Comparison of ENCODE assay signal across 2 cellular contexts in genomic region chr1:25068829-25069228, GRCh38.
TF ChIP-seq lines count a peak whose summit lies in the region.

No MANE protein-coding gene starts in this region.

TF ChIP-seq in GM23338, 12 proteins besides CTCF, POLR2A, EP300 and RAD21 (continued from another document):
- TF ChIP-seq, protein P1, sequence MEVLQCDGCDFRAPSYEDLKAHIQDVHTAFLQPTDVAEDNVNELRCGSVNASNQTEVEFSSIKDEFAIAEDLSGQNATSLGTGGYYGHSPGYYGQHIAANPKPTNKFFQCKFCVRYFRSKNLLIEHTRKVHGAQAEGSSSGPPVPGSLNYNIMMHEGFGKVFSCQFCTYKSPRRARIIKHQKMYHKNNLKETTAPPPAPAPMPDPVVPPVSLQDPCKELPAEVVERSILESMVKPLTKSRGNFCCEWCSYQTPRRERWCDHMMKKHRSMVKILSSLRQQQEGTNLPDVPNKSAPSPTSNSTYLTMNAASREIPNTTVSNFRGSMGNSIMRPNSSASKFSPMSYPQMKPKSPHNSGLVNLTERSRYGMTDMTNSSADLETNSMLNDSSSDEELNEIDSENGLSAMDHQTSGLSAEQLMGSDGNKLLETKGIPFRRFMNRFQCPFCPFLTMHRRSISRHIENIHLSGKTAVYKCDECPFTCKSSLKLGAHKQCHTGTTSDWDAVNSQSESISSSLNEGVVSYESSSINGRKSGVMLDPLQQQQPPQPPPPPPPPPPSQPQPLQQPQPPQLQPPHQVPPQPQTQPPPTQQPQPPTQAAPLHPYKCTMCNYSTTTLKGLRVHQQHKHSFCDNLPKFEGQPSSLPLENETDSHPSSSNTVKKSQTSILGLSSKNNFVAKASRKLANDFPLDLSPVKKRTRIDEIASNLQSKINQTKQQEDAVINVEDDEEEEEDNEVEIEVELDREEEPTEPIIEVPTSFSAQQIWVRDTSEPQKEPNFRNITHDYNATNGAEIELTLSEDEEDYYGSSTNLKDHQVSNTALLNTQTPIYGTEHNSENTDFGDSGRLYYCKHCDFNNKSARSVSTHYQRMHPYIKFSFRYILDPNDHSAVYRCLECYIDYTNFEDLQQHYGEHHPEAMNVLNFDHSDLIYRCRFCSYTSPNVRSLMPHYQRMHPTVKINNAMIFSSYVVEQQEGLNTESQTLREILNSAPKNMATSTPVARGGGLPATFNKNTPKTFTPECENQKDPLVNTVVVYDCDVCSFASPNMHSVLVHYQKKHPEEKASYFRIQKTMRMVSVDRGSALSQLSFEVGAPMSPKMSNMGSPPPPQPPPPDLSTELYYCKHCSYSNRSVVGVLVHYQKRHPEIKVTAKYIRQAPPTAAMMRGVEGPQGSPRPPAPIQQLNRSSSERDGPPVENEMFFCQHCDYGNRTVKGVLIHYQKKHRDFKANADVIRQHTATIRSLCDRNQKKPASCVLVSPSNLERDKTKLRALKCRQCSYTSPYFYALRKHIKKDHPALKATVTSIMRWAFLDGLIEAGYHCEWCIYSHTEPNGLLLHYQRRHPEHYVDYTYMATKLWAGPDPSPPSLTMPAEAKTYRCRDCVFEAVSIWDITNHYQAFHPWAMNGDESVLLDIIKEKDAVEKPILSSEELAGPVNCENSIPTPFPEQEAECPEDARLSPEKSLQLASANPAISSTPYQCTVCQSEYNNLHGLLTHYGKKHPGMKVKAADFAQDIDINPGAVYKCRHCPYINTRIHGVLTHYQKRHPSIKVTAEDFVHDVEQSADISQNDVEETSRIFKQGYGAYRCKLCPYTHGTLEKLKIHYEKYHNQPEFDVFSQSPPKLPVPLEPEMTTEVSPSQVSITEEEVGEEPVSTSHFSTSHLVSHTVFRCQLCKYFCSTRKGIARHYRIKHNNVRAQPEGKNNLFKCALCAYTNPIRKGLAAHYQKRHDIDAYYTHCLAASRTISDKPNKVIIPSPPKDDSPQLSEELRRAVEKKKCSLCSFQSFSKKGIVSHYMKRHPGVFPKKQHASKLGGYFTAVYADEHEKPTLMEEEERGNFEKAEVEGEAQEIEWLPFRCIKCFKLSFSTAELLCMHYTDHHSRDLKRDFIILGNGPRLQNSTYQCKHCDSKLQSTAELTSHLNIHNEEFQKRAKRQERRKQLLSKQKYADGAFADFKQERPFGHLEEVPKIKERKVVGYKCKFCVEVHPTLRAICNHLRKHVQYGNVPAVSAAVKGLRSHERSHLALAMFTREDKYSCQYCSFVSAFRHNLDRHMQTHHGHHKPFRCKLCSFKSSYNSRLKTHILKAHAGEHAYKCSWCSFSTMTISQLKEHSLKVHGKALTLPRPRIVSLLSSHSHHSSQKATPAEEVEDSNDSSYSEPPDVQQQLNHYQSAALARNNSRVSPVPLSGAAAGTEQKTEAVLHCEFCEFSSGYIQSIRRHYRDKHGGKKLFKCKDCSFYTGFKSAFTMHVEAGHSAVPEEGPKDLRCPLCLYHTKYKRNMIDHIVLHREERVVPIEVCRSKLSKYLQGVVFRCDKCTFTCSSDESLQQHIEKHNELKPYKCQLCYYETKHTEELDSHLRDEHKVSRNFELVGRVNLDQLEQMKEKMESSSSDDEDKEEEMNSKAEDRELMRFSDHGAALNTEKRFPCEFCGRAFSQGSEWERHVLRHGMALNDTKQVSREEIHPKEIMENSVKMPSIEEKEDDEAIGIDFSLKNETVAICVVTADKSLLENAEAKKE (CRISPR knock-in tag; IDR thresholded peaks at IDR 0.05): no peak
- no peak for TF ChIP-seq POLR2AphosphoS5 (IDR thresholded peaks at IDR 0.05; ENCODE audit: low read depth)
- no peak for TF ChIP-seq ZNF114 (CRISPR knock-in tag; IDR thresholded peaks at IDR 0.05)
- TF ChIP-seq ZNF331 (CRISPR knock-in tag; IDR thresholded peaks at IDR 0.05; ENCODE audit: low read depth): no peak
- no peak for TF ChIP-seq CREB1 (CRISPR knock-in tag; IDR thresholded peaks at IDR 0.05; ENCODE audit: low read depth)
- TF ChIP-seq ETS1 (IDR thresholded peaks at IDR 0.05): no peak
- TF ChIP-seq, protein P2, sequence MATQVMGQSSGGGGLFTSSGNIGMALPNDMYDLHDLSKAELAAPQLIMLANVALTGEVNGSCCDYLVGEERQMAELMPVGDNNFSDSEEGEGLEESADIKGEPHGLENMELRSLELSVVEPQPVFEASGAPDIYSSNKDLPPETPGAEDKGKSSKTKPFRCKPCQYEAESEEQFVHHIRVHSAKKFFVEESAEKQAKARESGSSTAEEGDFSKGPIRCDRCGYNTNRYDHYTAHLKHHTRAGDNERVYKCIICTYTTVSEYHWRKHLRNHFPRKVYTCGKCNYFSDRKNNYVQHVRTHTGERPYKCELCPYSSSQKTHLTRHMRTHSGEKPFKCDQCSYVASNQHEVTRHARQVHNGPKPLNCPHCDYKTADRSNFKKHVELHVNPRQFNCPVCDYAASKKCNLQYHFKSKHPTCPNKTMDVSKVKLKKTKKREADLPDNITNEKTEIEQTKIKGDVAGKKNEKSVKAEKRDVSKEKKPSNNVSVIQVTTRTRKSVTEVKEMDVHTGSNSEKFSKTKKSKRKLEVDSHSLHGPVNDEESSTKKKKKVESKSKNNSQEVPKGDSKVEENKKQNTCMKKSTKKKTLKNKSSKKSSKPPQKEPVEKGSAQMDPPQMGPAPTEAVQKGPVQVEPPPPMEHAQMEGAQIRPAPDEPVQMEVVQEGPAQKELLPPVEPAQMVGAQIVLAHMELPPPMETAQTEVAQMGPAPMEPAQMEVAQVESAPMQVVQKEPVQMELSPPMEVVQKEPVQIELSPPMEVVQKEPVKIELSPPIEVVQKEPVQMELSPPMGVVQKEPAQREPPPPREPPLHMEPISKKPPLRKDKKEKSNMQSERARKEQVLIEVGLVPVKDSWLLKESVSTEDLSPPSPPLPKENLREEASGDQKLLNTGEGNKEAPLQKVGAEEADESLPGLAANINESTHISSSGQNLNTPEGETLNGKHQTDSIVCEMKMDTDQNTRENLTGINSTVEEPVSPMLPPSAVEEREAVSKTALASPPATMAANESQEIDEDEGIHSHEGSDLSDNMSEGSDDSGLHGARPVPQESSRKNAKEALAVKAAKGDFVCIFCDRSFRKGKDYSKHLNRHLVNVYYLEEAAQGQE (IDR thresholded peaks at IDR 0.05; ENCODE audit: unreplicated experiment): no peak

TF ChIP-seq in WTC11, 78 proteins besides CTCF, POLR2A, EP300 and RAD21 (continued from another document):
- TF ChIP-seq, protein P3, sequence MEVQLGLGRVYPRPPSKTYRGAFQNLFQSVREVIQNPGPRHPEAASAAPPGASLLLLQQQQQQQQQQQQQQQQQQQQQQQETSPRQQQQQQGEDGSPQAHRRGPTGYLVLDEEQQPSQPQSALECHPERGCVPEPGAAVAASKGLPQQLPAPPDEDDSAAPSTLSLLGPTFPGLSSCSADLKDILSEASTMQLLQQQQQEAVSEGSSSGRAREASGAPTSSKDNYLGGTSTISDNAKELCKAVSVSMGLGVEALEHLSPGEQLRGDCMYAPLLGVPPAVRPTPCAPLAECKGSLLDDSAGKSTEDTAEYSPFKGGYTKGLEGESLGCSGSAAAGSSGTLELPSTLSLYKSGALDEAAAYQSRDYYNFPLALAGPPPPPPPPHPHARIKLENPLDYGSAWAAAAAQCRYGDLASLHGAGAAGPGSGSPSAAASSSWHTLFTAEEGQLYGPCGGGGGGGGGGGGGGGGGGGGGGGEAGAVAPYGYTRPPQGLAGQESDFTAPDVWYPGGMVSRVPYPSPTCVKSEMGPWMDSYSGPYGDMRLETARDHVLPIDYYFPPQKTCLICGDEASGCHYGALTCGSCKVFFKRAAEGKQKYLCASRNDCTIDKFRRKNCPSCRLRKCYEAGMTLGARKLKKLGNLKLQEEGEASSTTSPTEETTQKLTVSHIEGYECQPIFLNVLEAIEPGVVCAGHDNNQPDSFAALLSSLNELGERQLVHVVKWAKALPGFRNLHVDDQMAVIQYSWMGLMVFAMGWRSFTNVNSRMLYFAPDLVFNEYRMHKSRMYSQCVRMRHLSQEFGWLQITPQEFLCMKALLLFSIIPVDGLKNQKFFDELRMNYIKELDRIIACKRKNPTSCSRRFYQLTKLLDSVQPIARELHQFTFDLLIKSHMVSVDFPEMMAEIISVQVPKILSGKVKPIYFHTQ (CRISPR knock-in tag; IDR thresholded peaks at IDR 0.05): no peak
- no peak for TF ChIP-seq FOXP1 (CRISPR knock-in tag; IDR thresholded peaks at IDR 0.05; ENCODE audit: borderline replicate concordance)
- TF ChIP-seq TCF7 (CRISPR knock-in tag; IDR thresholded peaks at IDR 0.05; ENCODE audit: low read depth): no peak
- TF ChIP-seq ZNF416 (CRISPR knock-in tag; IDR thresholded peaks at IDR 0.05): no peak
- TF ChIP-seq ARID4B (CRISPR knock-in tag; IDR thresholded peaks at IDR 0.05; ENCODE audit: borderline replicate concordance): no peak
- no peak for TF ChIP-seq CREM (CRISPR knock-in tag; IDR thresholded peaks at IDR 0.05)
- TF ChIP-seq RORB (CRISPR knock-in tag; IDR thresholded peaks at IDR 0.05): no peak
- no peak for TF ChIP-seq ZNF396 (CRISPR knock-in tag; IDR thresholded peaks at IDR 0.05; ENCODE audit: borderline replicate concordance)
- no peak for TF ChIP-seq ZMAT4 (CRISPR knock-in tag; IDR thresholded peaks at IDR 0.05)
- no peak for TF ChIP-seq ELF4 (CRISPR knock-in tag; IDR thresholded peaks at IDR 0.05; ENCODE audit: low read depth)
- TF ChIP-seq, protein P4, sequence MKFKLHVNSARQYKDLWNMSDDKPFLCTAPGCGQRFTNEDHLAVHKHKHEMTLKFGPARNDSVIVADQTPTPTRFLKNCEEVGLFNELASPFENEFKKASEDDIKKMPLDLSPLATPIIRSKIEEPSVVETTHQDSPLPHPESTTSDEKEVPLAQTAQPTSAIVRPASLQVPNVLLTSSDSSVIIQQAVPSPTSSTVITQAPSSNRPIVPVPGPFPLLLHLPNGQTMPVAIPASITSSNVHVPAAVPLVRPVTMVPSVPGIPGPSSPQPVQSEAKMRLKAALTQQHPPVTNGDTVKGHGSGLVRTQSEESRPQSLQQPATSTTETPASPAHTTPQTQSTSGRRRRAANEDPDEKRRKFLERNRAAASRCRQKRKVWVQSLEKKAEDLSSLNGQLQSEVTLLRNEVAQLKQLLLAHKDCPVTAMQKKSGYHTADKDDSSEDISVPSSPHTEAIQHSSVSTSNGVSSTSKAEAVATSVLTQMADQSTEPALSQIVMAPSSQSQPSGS (CRISPR knock-in tag; IDR thresholded peaks at IDR 0.05; ENCODE audit: borderline replicate concordance, low read depth): no peak
